13 cellular contexts compared by ENCODE assay signal in genomic region chr5:90878549-90879196, GRCh38.
DNase-seq lines count a peak whose midpoint lies in the region; ATAC-seq and TF ChIP-seq lines count a peak whose summit lies in the region.
"Had no signal": no experiment of that assay in that cellular context is flagged by ENCODE, and none has a peak within 500 bp of the region (broad histone marks: within the 10 kb centered on the region; RNA-seq: fewer than 3 reads in every experiment).

No MANE protein-coding gene starts in this region.

- H3K4me3 ChIP-seq in duodenal mucosa (ENCODE audit: low read depth in 1 of 2, low read length in 2 of 2) (no peak overlapping the region), right lobe of liver (no peak overlapping the region), transverse colon (no peak overlapping the region), OCI-LY7 (ENCODE audit: low read depth, low read length, poor library complexity, severe bottlenecking) (no peak overlapping the region)
- H3K4me3 ChIP-seq: neural progenitor cell had no signal

- peak; percentile 27 to 68 (median 47) for ATAC-seq in right lobe of liver

- TF ChIP-seq EP300 in transverse colon (IDR thresholded peaks at IDR 0.05; ENCODE audit: low read depth): no peak

- H3K27ac ChIP-seq in duodenal mucosa (ENCODE audit: low read depth, low read length) (peak overlapping the region; percentile 61), right lobe of liver (peak overlapping the region; percentile 41 to 75 (median 74)), transverse colon (peak overlapping the region; percentile 6 to 62 (median 46)), OCI-LY7 (ENCODE audit: low read depth, low read length, poor library complexity, severe bottlenecking) (no peak overlapping the region)
- H3K27ac ChIP-seq: neural progenitor cell had no signal

- BruUV-seq in OCI-LY7 (replicated peaks; lab: Mats Ljungman, UMichigan): no TSS peak

- intact Hi-C loops in right lobe of liver (cut with DNase I) (no loop called here), transverse colon (cut with DNase I; ENCODE audit: low total_unique reads) (no loop called here), OCI-LY7 (cut with micrococcal nuclease; ENCODE audit: unreplicated experiment) (no loop called here)

- in situ Hi-C loops in transverse colon (cut with MboI; ENCODE audit: low pct_ligation_motif_present in 1 of 4, low pct_unique_long_range_greater_than_20kb in 1 of 4, low sequenced_read_pairs in 3 of 4): no loop called here

- H3K79me2 ChIP-seq in OCI-LY7 (ENCODE audit: insufficient read depth, low read depth, low read length): no peaks in the 10 kb centered on the region

- H3K9ac ChIP-seq in duodenal mucosa (ENCODE audit: low read depth in 1 of 2, low read length in 2 of 2): no peak overlapping the region
- H3K9ac ChIP-seq: neural progenitor cell had no signal

- peaks cover 12 to 25% of the 10 kb centered on the region in 2 donors for H3K4me1 ChIP-seq in duodenal mucosa (ENCODE audit: control insufficient read depth in 1 of 2, insufficient read depth in 2 of 2, low read length in 2 of 2)
- H3K4me1 ChIP-seq in right lobe of liver: peaks cover 0 to 43% (median 7%) of the 10 kb centered on the region in 4 donors
- peaks cover 0 to 18% (median 2%) of the 10 kb centered on the region in 4 donors for H3K4me1 ChIP-seq in transverse colon
- no peaks in the 10 kb centered on the region for H3K4me1 ChIP-seq in OCI-LY7 (ENCODE audit: insufficient read depth, low read length, poor library complexity, severe bottlenecking)

- WGBS in right lobe of liver (ENCODE audit: insufficient coverage, low coverage, low lambda C conversion rate, missing lambda C conversion rate): 30% methylated on average over 3 of the region's 3 CpGs
- WGBS in transverse colon (ENCODE audit: low coverage in 1 of 2), 2 donors: 49 to 78% methylated on average over 2 to 3 of the region's 3 CpGs

- no peak for TF ChIP-seq POLR2A in right lobe of liver (IDR thresholded peaks at IDR 0.05)
- TF ChIP-seq POLR2A in transverse colon (IDR thresholded peaks at IDR 0.05): no peak

- no peaks in the 10 kb centered on the region for H3K9me2 ChIP-seq in OCI-LY7 (ENCODE audit: insufficient read depth, low read length)

- TF ChIP-seq CTCF in right lobe of liver (IDR thresholded peaks at IDR 0.05): no peak
- no peak for TF ChIP-seq CTCF in transverse colon (IDR thresholded peaks at IDR 0.05)
- TF ChIP-seq CTCF in OCI-LY7 (conservative IDR thresholded peaks at IDR 0.05; ENCODE audit: low read length): no peak

- no peak overlapping the region for H2AFZ ChIP-seq in OCI-LY7 (ENCODE audit: low read length)
- H2AFZ ChIP-seq: neural progenitor cell had no signal

- H3K4me2 ChIP-seq in OCI-LY7 (ENCODE audit: low read length): no peak overlapping the region
- H3K4me2 ChIP-seq: neural progenitor cell had no signal

- H4K20me1 ChIP-seq in OCI-LY7 (ENCODE audit: insufficient read depth, low read length): no peaks in the 10 kb centered on the region

- CTCF ChIA-PET in OCI-LY7 (lab: Charles Lee; ENCODE audit: unreplicated experiment): no interaction called here

- H3K27me3 ChIP-seq in duodenal mucosa (ENCODE audit: control insufficient read depth in 1 of 2, insufficient read depth in 2 of 2, low read length in 2 of 2): no peaks in the 10 kb centered on the region
- H3K27me3 ChIP-seq in right lobe of liver: no peaks in the 10 kb centered on the region
- no peaks in the 10 kb centered on the region for H3K27me3 ChIP-seq in transverse colon
- H3K27me3 ChIP-seq: neural progenitor cell had no signal

- POLR2A ChIA-PET in OCI-LY7 (lab: Charles Lee): interaction anchor here (1.4 kb wide), 1 partner anchor 16 kb away, joined by 4 read pairs; no protein-coding TSS in a partner anchor

- DNase-seq in SIG-M5 treated with dmso at 0.1 percent for 504 hours (lab: John Stamatoyannopoulos, UW; ENCODE audit: unreplicated experiment) (peak; percentile 12), SIG-M5 (lab: John Stamatoyannopoulos, UW) (no peak), right lobe of liver (no peak), transverse colon (no peak), OCI-LY7 (ENCODE audit: low spot score) (no peak), NOMO-1 treated with dmso at 0.1 percent for 144 hours (lab: John Stamatoyannopoulos, UW; ENCODE audit: unreplicated experiment) (no peak)
- DNase-seq in stimulated activated CD4-positive, alpha-beta T cell treated with anti-CD3 and anti-CD28 coated beads, Interleukin-2, amount 100 ng/mL, for 24 hours: no peak
- DNase-seq: 8988T; activated B cell treated with CpG ODN at 0.5 μM for 24 hours; activated naive CD4-positive, alpha-beta T cell treated with Interleukin-2 at 50 U/mL for 16 hours; head of caudate nucleus had no signal

- no peaks in the 10 kb centered on the region for H3K9me3 ChIP-seq in duodenal mucosa (ENCODE audit: control insufficient read depth in 1 of 2, low read length in 2 of 2)
- no peaks in the 10 kb centered on the region for H3K9me3 ChIP-seq in right lobe of liver
- no peaks in the 10 kb centered on the region for H3K9me3 ChIP-seq in transverse colon
- H3K9me3 ChIP-seq in OCI-LY7 (ENCODE audit: low read length): no peaks in the 10 kb centered on the region

- H3K36me3 ChIP-seq in duodenal mucosa (ENCODE audit: control insufficient read depth in 1 of 2, insufficient read depth in 2 of 2, low read length in 2 of 2) (no peaks in the 10 kb centered on the region), right lobe of liver (no peaks in the 10 kb centered on the region), transverse colon (no peaks in the 10 kb centered on the region), OCI-LY7 (ENCODE audit: insufficient read depth, low read length) (no peaks in the 10 kb centered on the region)
- H3K36me3 ChIP-seq: neural progenitor cell had no signal
